31 cellular contexts compared by ENCODE assay signal in the genomic region with DNA sequence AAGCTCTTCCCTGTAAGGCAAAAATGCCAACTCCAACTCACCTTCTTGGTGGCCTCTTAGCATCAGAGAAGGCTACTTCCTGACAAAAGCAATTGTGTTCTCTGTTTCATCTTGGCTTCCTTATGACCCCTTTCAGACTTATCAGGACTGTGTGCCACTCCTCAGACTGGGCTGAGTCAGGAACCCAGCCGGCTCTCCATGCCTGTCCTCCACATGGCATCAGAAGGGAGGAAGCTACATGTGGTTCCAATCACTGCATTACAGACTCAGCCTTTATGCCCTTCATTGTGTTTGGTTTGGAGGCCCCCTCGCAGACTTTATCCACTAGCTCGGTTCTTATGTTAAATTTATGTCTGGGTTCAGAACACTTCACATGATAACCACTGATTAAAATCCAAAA.
"Had no signal": no experiment of that assay in that cellular context is flagged by ENCODE, and none has a peak within 500 bp of the region (broad histone marks: within the 10 kb centered on the region; RNA-seq: fewer than 3 reads in every experiment).

No MANE protein-coding gene starts in this region.

- H3K4me1 Mint-ChIP-seq: activated CD4-positive, alpha-beta memory T cell treated with anti-CD3 and anti-CD28 coated beads, Interleukin-2, amount 10 ng/mL, durations not matched to agents 7 days and 5 days; activated CD4-positive, alpha-beta T cell treated with anti-CD3 and anti-CD28 coated beads, Interleukin-2, amount 10 ng/mL, durations not matched to agents 7 days and 5 days had no signal

- H3K36me3 Mint-ChIP-seq: activated naive CD8-positive, alpha-beta T cell; WTC11 had no signal

- H3K4me3 Mint-ChIP-seq: activated CD4-positive, alpha-beta memory T cell treated with anti-CD3 and anti-CD28 coated beads, Interleukin-2, amount 10 ng/mL, durations not matched to agents 7 days and 5 days; activated CD4-positive, alpha-beta T cell treated with anti-CD3 and anti-CD28 coated beads, Interleukin-2, amount 10 ng/mL, durations not matched to agents 7 days and 5 days; activated naive CD8-positive, alpha-beta T cell; activated T-cell treated with anti-CD3 and anti-CD28 coated beads, Interleukin-2, amount 50 U/mL, for 24 hours; activated T-cell treated with anti-CD3 and anti-CD28 coated beads, Interleukin-2, amount 50 U/mL, for 72 hours; effector memory CD8-positive, alpha-beta T cell; WTC11 had no signal

- H3K27ac ChIP-seq: adrenal gland, body of pancreas, gastroesophageal sphincter, heart right ventricle, hepatocyte, VCaP had no signal

- H3K4me1 ChIP-seq: adrenal gland, body of pancreas, gastroesophageal sphincter, heart right ventricle had no signal

- H3K27me3 Mint-ChIP-seq: activated CD4-positive, alpha-beta memory T cell treated with anti-CD3 and anti-CD28 coated beads, Interleukin-2, amount 10 ng/mL, durations not matched to agents 7 days and 5 days; activated CD4-positive, alpha-beta T cell treated with anti-CD3 and anti-CD28 coated beads, Interleukin-2, amount 10 ng/mL, durations not matched to agents 7 days and 5 days; activated T-cell treated with anti-CD3 and anti-CD28 coated beads, Interleukin-2, amount 50 U/mL, for 24 hours; effector memory CD8-positive, alpha-beta T cell had no signal

- H3K79me2 ChIP-seq: hepatocyte had no signal

- H2AFZ ChIP-seq: hepatocyte had no signal

- H3K27ac Mint-ChIP-seq: activated CD4-positive, alpha-beta memory T cell treated with anti-CD3 and anti-CD28 coated beads, Interleukin-2, amount 10 ng/mL, durations not matched to agents 7 days and 5 days; activated CD4-positive, alpha-beta T cell treated with anti-CD3 and anti-CD28 coated beads, Interleukin-2, amount 10 ng/mL, durations not matched to agents 7 days and 5 days; activated naive CD8-positive, alpha-beta T cell; activated T-cell treated with anti-CD3 and anti-CD28 coated beads, Interleukin-2, amount 50 U/mL, for 24 hours; activated T-cell treated with anti-CD3 and anti-CD28 coated beads, Interleukin-2, amount 50 U/mL, for 72 hours; effector memory CD8-positive, alpha-beta T cell; WTC11 had no signal

- H3K9me3 Mint-ChIP-seq: activated CD4-positive, alpha-beta T cell treated with anti-CD3 and anti-CD28 coated beads, Interleukin-2, amount 10 ng/mL, durations not matched to agents 7 days and 5 days; activated T-cell treated with anti-CD3 and anti-CD28 coated beads, Interleukin-2, amount 50 U/mL, for 24 hours had no signal

- H3K4me2 ChIP-seq: hepatocyte had no signal

- H3K4me3 ChIP-seq: adrenal gland, body of pancreas, gastroesophageal sphincter, heart right ventricle, hepatocyte had no signal

- DNase-seq: activated CD4-positive, alpha-beta memory T cell treated with anti-CD3 and anti-CD28 coated beads, Interleukin-2, amount 10 ng/mL, durations not matched to agents 7 days and 5 days; activated CD4-positive, alpha-beta T cell treated with anti-CD3 and anti-CD28 coated beads for 1 hour; activated CD4-positive, alpha-beta T cell treated with anti-CD3 and anti-CD28 coated beads for 4 hours; activated CD4-positive, alpha-beta T cell treated with anti-CD3 and anti-CD28 coated beads, Interleukin-2, amount 10 ng/mL, durations not matched to agents 7 days and 5 days; activated CD4-positive, alpha-beta T cell treated with anti-CD3 and anti-CD28 coated beads, Interleukin-2, amount 50 U/mL, for 4 hours; activated CD8-positive, alpha-beta memory T cell treated with anti-CD3 and anti-CD28 coated beads, Interleukin-2, amount 50 U/mL, for 48 hours; activated effector memory CD4-positive, alpha-beta T cell treated with Interleukin-2 at 50 U/mL for 16 hours; activated gamma-delta T cell treated with Interleukin-2 at 50 U/mL for 16 hours; activated naive CD4-positive, alpha-beta T cell treated with anti-CD3 and anti-CD28 coated beads, Interleukin-2, amount 50 U/mL, for 16 hours; activated naive CD4-positive, alpha-beta T cell treated with Interleukin-2 at 50 U/mL for 16 hours; activated T-cell treated with anti-CD3 and anti-CD28 coated beads for 4 hours; activated T-cell treated with anti-CD3 and anti-CD28 coated beads, Interleukin-2, amount 50 U/mL, for 24 hours; activated T-cell treated with anti-CD3 and anti-CD28 coated beads, Interleukin-2, amount 50 U/mL, for 72 hours; adrenal gland; amygdala; aorta; body of pancreas; caudate nucleus; cortex of kidney; dermis blood vessel endothelial cell; effector CD4-positive, alpha-beta T cell; effector memory CD8-positive, alpha-beta T cell; erythroblast; foreskin melanocyte; heart right ventricle; T-helper 2 cell had no signal

- H3K27me3 ChIP-seq: adrenal gland, body of pancreas, gastroesophageal sphincter, hepatocyte had no signal

- H3K9me3 ChIP-seq: adrenal gland, body of pancreas, gastroesophageal sphincter, heart right ventricle had no signal

- H3K36me3 ChIP-seq: adrenal gland, gastroesophageal sphincter, heart right ventricle had no signal
